In genomic region chr1:181733486-181733885, GRCh38 we compare ENCODE assay signal across 3 cellular contexts.
"Had no signal": no experiment of that assay in that cellular context is flagged by ENCODE, and none has a peak within 500 bp of the region (broad histone marks: within the 10 kb centered on the region; RNA-seq: fewer than 3 reads in every experiment).

No MANE protein-coding gene starts in this region.

- H3K4me3 ChIP-seq: GM12878 had no signal

- ATAC-seq: GM12878 had no signal

- DNase-seq: GDM1, GF-D8 had no signal
